5 cellular contexts compared by ENCODE assay signal in genomic region chr14:66351310-66351709, GRCh38.
"Had no signal": no experiment of that assay in that cellular context is flagged by ENCODE, and none has a peak within 500 bp of the region (broad histone marks: within the 10 kb centered on the region; RNA-seq: fewer than 3 reads in every experiment).

No MANE protein-coding gene starts in this region.

- H3K9me3 ChIP-seq: HAP-1 had no signal

- H3K4me3 ChIP-seq: GM23248, HAP-1 had no signal

- FAIRE-seq: HepG2 had no signal

- H3K9ac ChIP-seq: GM23248 had no signal

- H3K36me3 ChIP-seq: HAP-1 had no signal

- H3K27ac ChIP-seq: GM23248 had no signal

- H2AFZ ChIP-seq: GM23248 had no signal

- H3K4me1 ChIP-seq: HAP-1 had no signal

- DNase-seq: GM23248, GOT3, H7 had no signal
